Comparison of ENCODE assay signal across 21 cellular contexts in the genomic region with DNA sequence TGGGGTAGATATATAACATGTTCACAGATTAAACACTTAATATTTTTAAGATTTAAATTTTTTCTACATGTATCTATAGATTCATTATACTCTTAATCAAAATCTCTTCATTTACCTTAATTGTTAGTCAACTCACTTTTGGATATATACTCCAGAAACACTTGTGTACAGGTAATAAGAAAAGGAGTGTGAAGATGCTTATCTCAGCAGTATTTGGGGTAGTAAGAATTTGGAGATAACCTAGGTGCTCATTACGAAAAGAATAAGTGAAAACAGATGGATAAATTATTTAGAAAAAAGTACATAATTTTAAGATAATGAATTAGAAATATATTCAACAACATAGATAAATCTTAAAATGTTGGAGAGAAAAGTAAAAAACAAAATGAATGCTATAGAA.
DNase-seq lines count a peak whose midpoint lies in the region; ATAC-seq, FAIRE-seq and TF ChIP-seq lines count a peak whose summit lies in the region.
"Had no signal": no experiment of that assay in that cellular context is flagged by ENCODE, and none has a peak within 500 bp of the region (broad histone marks: within the 10 kb centered on the region; RNA-seq: fewer than 3 reads in every experiment).

No MANE protein-coding gene starts in this region.

- no peaks in the 10 kb centered on the region for H3K79me2 ChIP-seq in K562 (ENCODE audit: control insufficient read depth, insufficient read depth, low read length)

- H3K4me2 ChIP-seq in A549 (no peak overlapping the region), K562 (ENCODE audit: insufficient read depth, low read length) (no peak overlapping the region)
- H3K4me2 ChIP-seq: BLaER1 treated with 17β-estradiol and CSF1 and Interleukin-3, amounts not matched to agents 10 nM and 100 nM had no signal

- no peaks in the 10 kb centered on the region for H3K9me1 ChIP-seq in K562 (ENCODE audit: control insufficient read depth, insufficient read depth, low read length)

- H3K27ac ChIP-seq in A549, result no peak overlapping the region
- H3K27ac ChIP-seq in K562 (ENCODE audit: extremely low read depth, low read depth, low read length), result no peak overlapping the region
- no peak overlapping the region for H3K27ac ChIP-seq in pancreas
- H3K27ac ChIP-seq in left ventricle myocardium inferior (replicated peaks), result no peak overlapping the region
- H3K27ac ChIP-seq: BLaER1 treated with 17β-estradiol and CSF1 and Interleukin-3, amounts not matched to agents 10 nM and 100 nM; C4-2B had no signal

- H3K4me1 ChIP-seq in A549, result no peaks in the 10 kb centered on the region
- H3K4me1 ChIP-seq in K562 (replicated peaks in 1 of 2; ENCODE audit: control insufficient read depth in 2 of 2, insufficient read depth in 2 of 2, low read length in 2 of 2), result no peaks in the 10 kb centered on the region
- no peaks in the 10 kb centered on the region for H3K4me1 ChIP-seq in pancreas
- no peaks in the 10 kb centered on the region for H3K4me1 ChIP-seq in left ventricle myocardium inferior
- H3K4me1 ChIP-seq: BLaER1 treated with 17β-estradiol and CSF1 and Interleukin-3, amounts not matched to agents 10 nM and 100 nM; Caco-2 had no signal

- H3K27me3 ChIP-seq in K562 (ENCODE audit: control insufficient read depth in 2 of 2, insufficient read depth in 2 of 2, low read length in 2 of 2) (no peaks in the 10 kb centered on the region), pancreas (peaks cover 0 to 4% (median 0%) of the 10 kb centered on the region in 4 donors), left ventricle myocardium inferior (ENCODE audit: low read depth) (no peaks in the 10 kb centered on the region)
- H3K27me3 ChIP-seq: BLaER1 treated with 17β-estradiol and CSF1 and Interleukin-3, amounts not matched to agents 10 nM and 100 nM had no signal

- H3K4me3 ChIP-seq in A549, result no peak overlapping the region
- no peak overlapping the region for H3K4me3 ChIP-seq in K562
- H3K4me3 ChIP-seq in pancreas, result no peak overlapping the region
- no peak overlapping the region for H3K4me3 ChIP-seq in left ventricle myocardium inferior
- H3K4me3 ChIP-seq: BLaER1 treated with 17β-estradiol and CSF1 and Interleukin-3, amounts not matched to agents 10 nM and 100 nM; GM12878 had no signal

- TF ChIP-seq EP300 in A549 (IDR thresholded peaks at IDR 0.05), result no peak
- no peak for TF ChIP-seq EP300 in K562 (IDR thresholded peaks at IDR 0.05; ENCODE audit: low read length)

- H3K9ac ChIP-seq in K562 (ENCODE audit: insufficient read depth in 1 of 2, low read depth in 2 of 2, low read length in 2 of 2), result no peak overlapping the region
- H3K9ac ChIP-seq: BLaER1 treated with 17β-estradiol and CSF1 and Interleukin-3, amounts not matched to agents 10 nM and 100 nM had no signal

- TF ChIP-seq CTCF in A549 (IDR thresholded peaks at IDR 0.05) (no peak), K562 (IDR thresholded peaks at IDR 0.05 in 2 of 3, conservative IDR thresholded peaks at IDR 0.05 in 1 of 3; ENCODE audit: insufficient read depth in 2 of 3, low read depth in 1 of 3, low read length in 3 of 3) (no peak), pancreas (IDR thresholded peaks at IDR 0.05) (no peak), left ventricle myocardium inferior (IDR thresholded peaks at IDR 0.05; ENCODE audit: borderline replicate concordance) (no peak)

- 10% methylated on average over 1 of the region's 1 CpG for WGBS in A549 (ENCODE audit: missing lambda C conversion rate)
- WGBS in K562 (ENCODE audit: insufficient coverage, low coverage, missing lambda C conversion rate), result 0% methylated on average over 1 of the region's 1 CpG
- 76 to 90% methylated on average over 1 of the region's 1 CpG for WGBS in pancreas, 2 donors

- TF ChIP-seq POLR2A in A549 (IDR thresholded peaks at IDR 0.05; ENCODE audit: low read length) (no peak), K562 (conservative IDR thresholded peaks at IDR 0.05) (no peak)

- ATAC-seq in A549 (no peak), K562 (no peak), pancreas (no peak)
- no peak for ATAC-seq in stimulated activated naive CD8-positive, alpha-beta T cell treated with anti-CD3 and anti-CD28 coated beads, Interleukin-15, Interleukin-2, amounts not matched to agents 100 U/mL and 50 U/mL, for 24 hours
- ATAC-seq: CD8-positive, alpha-beta T cell; GM12878 had no signal

- TF ChIP-seq RAD21 in A549 (conservative IDR thresholded peaks at IDR 0.05 in 1 of 2, IDR thresholded peaks at IDR 0.05 in 1 of 2), result no peak
- TF ChIP-seq RAD21 in K562 (CRISPR knock-in tag; conservative IDR thresholded peaks at IDR 0.05 in 1 of 2, IDR thresholded peaks at IDR 0.05 in 1 of 2), result no peak

- H3K36me3 ChIP-seq in K562 (ENCODE audit: control insufficient read depth, insufficient read depth, low read length) (no peaks in the 10 kb centered on the region), pancreas (no peaks in the 10 kb centered on the region), left ventricle myocardium inferior (no peaks in the 10 kb centered on the region)
- H3K36me3 ChIP-seq: BLaER1 treated with 17β-estradiol and CSF1 and Interleukin-3, amounts not matched to agents 10 nM and 100 nM had no signal

- H2AFZ ChIP-seq in K562 (ENCODE audit: low read depth, low read length), result no peak overlapping the region

- CTCF ChIA-PET in A549 (lab: Yijun Ruan, JAX) (no interaction called here), K562 (lab: Yijun Ruan, JAX; ENCODE audit: low intra/inter-chr PET ratio) (no interaction called here)

- in situ Hi-C loops in K562 (cut with MboI), result no loop called here

- no peaks in the 10 kb centered on the region for H3K9me3 ChIP-seq in A549
- H3K9me3 ChIP-seq in K562 (replicated peaks; ENCODE audit: control insufficient read depth, insufficient read depth, low read depth, low read length), result no peaks in the 10 kb centered on the region
- no peaks in the 10 kb centered on the region for H3K9me3 ChIP-seq in pancreas
- H3K9me3 ChIP-seq in left ventricle myocardium inferior (replicated peaks), result no peaks in the 10 kb centered on the region
- H3K9me3 ChIP-seq: BLaER1 treated with 17β-estradiol and CSF1 and Interleukin-3, amounts not matched to agents 10 nM and 100 nM; Caco-2 had no signal

- intact Hi-C loops in K562 (cut with micrococcal nuclease), result no loop called here
- intact Hi-C loops in pancreas (cut with DNase I), result no loop called here
- intact Hi-C loops in left ventricle myocardium inferior (cut with micrococcal nuclease), result no loop called here

- DNase-seq in A549 (ENCODE audit: low read depth in 1 of 2, low spot score in 1 of 2) (no peak), K562 (ENCODE audit: extremely low read depth in 1 of 4, low spot score in 3 of 4) (no peak), pancreas (no peak), left ventricle myocardium inferior (no peak)
- DNase-seq in stimulated activated naive CD4-positive, alpha-beta T cell (lab: John Stamatoyannopoulos, UW), result no peak
- no peak for DNase-seq in stimulated activated naive CD8-positive, alpha-beta T cell treated with anti-CD3 and anti-CD28 coated beads, Interleukin-15, Interleukin-2, amounts not matched to agents 100 U/mL and 50 U/mL, for 24 hours
- DNase-seq: 8988T; AML-193; Caco-2; Calu3; CD4-positive, alpha-beta T cell; CD8-positive, alpha-beta T cell; DMS79 treated with DMSO at 0.1 percent for 48 hours; GDM1 had no signal

- BruUV-seq in K562 (replicated peaks; lab: Mats Ljungman, UMichigan), result no TSS peak

- no peaks in the 10 kb centered on the region for H4K20me1 ChIP-seq in K562 (replicated peaks; ENCODE audit: control insufficient read depth, insufficient read depth, low read length)
- H4K20me1 ChIP-seq: BLaER1 treated with 17β-estradiol and CSF1 and Interleukin-3, amounts not matched to agents 10 nM and 100 nM had no signal

- POLR2A ChIA-PET in A549 (lab: Yijun Ruan, JAX), result no interaction called here
- POLR2A ChIA-PET in K562 (lab: Yijun Ruan, JAX), result no interaction called here

- no peak for FAIRE-seq in A549 (lab: Jason Lieb, UNC)
- peak; percentile 28 for FAIRE-seq in G401.6 (lab: Jason Lieb, UNC)
- no peak for FAIRE-seq in K562 (lab: Jason Lieb, UNC)
- FAIRE-seq in pancreas (lab: Jason Lieb, UNC), result peak; percentile 49
- FAIRE-seq: D721Med, GM12878, GM12892, GM18507 had no signal

TF ChIP-seq in A549, 52 proteins besides CTCF, POLR2A, EP300 and RAD21:
- TF ChIP-seq MAFK (IDR thresholded peaks at IDR 0.05; ENCODE audit: partially characterized antibody), result peak; percentile 45
- TF ChIP-seq KDM5A (IDR thresholded peaks at IDR 0.05), result no peak
- TF ChIP-seq BHLHE40 (IDR thresholded peaks at IDR 0.05; ENCODE audit: low read depth, low read length), result no peak

TF ChIP-seq in K562, 482 proteins besides CTCF, POLR2A, EP300 and RAD21:
- TF ChIP-seq MAFK (IDR thresholded peaks at IDR 0.05; ENCODE audit: low read length), result peak; percentile 17; the same call in 1 of the 2 replicates
- peak; percentile 13; the same call in 1 of the 2 replicates for TF ChIP-seq ZNF316 (IDR thresholded peaks at IDR 0.05)
- TF ChIP-seq TEAD2 (tag; IDR thresholded peaks at IDR 0.05), result no peak
